ENCODE assay signal across 1 cellular context in the genomic region with DNA sequence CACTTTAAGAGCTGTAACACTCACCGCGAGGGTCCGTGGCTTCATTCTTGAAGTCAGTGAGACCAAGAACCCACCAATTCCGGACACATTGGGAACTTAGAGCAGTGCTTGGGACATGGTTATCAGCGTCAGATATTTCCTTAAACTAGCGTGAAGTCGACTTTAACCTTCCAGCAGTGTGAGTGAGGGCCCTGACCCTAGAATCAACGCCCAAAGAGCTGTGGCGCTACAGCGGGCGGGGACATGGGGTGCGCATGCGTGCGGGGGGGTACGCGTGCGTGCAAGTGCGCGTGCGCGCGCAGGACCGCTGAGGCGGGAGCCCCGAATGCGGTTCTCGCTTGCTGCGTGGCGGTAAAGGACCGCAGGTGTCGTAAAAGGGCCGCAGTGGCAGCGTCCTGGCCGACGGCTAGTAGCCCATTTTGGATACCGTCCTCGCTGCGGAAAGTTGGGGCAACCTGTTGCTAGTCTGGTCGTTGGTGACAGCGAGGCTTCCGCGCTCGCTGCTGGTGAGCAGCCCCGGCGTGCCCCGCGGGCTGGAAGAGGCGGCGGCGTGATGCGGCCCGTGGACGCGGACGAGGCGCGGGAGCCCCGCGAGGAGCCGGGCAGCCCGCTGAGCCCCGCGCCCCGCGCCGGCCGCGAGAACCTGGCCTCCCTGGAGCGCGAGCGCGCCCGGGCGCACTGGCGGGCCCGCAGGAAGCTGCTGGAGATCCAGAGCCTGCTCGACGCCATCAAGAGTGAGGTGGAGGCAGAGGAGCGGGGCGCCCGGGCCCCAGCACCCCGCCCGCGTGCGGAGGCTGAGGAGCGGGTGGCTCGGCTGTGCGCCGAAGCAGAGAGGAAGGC.
TF ChIP-seq lines count a peak whose summit lies in the region.

No MANE protein-coding gene starts in this region.

TF ChIP-seq in K562, 482 proteins besides CTCF, POLR2A, EP300 and RAD21 (continued from another document and continues in another):
- TF ChIP-seq, protein P1, sequence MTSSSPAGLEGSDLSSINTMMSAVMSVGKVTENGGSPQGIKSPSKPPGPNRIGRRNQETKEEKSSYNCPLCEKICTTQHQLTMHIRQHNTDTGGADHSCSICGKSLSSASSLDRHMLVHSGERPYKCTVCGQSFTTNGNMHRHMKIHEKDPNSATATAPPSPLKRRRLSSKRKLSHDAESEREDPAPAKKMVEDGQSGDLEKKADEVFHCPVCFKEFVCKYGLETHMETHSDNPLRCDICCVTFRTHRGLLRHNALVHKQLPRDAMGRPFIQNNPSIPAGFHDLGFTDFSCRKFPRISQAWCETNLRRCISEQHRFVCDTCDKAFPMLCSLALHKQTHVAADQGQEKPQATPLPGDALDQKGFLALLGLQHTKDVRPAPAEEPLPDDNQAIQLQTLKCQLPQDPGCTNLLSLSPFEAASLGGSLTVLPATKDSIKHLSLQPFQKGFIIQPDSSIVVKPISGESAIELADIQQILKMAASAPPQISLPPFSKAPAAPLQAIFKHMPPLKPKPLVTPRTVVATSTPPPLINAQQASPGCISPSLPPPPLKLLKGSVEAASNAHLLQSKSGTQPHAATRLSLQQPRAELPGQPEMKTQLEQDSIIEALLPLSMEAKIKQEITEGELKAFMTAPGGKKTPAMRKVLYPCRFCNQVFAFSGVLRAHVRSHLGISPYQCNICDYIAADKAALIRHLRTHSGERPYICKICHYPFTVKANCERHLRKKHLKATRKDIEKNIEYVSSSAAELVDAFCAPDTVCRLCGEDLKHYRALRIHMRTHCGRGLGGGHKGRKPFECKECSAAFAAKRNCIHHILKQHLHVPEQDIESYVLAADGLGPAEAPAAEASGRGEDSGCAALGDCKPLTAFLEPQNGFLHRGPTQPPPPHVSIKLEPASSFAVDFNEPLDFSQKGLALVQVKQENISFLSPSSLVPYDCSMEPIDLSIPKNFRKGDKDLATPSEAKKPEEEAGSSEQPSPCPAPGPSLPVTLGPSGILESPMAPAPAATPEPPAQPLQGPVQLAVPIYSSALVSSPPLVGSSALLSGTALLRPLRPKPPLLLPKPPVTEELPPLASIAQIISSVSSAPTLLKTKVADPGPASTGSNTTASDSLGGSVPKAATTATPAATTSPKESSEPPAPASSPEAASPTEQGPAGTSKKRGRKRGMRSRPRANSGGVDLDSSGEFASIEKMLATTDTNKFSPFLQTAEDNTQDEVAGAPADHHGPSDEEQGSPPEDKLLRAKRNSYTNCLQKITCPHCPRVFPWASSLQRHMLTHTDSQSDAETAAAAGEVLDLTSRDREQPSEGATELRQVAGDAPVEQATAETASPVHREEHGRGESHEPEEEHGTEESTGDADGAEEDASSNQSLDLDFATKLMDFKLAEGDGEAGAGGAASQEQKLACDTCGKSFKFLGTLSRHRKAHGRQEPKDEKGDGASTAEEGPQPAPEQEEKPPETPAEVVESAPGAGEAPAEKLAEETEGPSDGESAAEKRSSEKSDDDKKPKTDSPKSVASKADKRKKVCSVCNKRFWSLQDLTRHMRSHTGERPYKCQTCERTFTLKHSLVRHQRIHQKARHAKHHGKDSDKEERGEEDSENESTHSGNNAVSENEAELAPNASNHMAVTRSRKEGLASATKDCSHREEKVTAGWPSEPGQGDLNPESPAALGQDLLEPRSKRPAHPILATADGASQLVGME (CRISPR knock-in tag; IDR thresholded peaks at IDR 0.05): no peak
- TF ChIP-seq JUN (IDR thresholded peaks at IDR 0.05; ENCODE audit: borderline replicate concordance, low read depth, low read length) (no peak), JUN (CRISPR knock-in tag; IDR thresholded peaks at IDR 0.05; ENCODE audit: borderline replicate concordance) (no peak), RBM39 (optimal IDR thresholded peaks at IDR 0.05; ENCODE audit: low read depth, low read length) (no peak), ARID2 (IDR thresholded peaks at IDR 0.05) (no peak), RBM22 (IDR thresholded peaks at IDR 0.05; ENCODE audit: low read depth, low read length, poor library complexity, severe bottlenecking) (peak; percentile 77), CCNT2 (IDR thresholded peaks at IDR 0.05; ENCODE audit: borderline replicate concordance, extremely low read depth, insufficient read length, low read depth, low read length) (peak; percentile 61), LEF1 (IDR thresholded peaks at IDR 0.05) (peak; percentile 9; the same call in 1 of the 2 replicates), ZBTB1 (CRISPR knock-in tag; IDR thresholded peaks at IDR 0.05; ENCODE audit: borderline replicate concordance, low read depth) (peak; percentile 9; the same call in 1 of the 2 replicates), SNRNP70 (optimal IDR thresholded peaks at IDR 0.05; ENCODE audit: low read depth, low read length) (no peak), BRF1 (IDR thresholded peaks at IDR 0.05; ENCODE audit: borderline replicate concordance, extremely low read depth, insufficient read length) (no peak), ETV1 (tag; conservative IDR thresholded peaks at IDR 0.05; ENCODE audit: low read depth) (no peak), SOX6 (IDR thresholded peaks at IDR 0.05) (no peak; the same call in 1 of the 2 replicates), CBX3 (IDR thresholded peaks at IDR 0.05; ENCODE audit: borderline replicate concordance in 1 of 2, low read length in 2 of 2) (0 out of 3 replicates have a peak, but pooled peaks of 1 of the 2 experiments have one; percentile 4), ZNF184 (CRISPR knock-in tag; IDR thresholded peaks at IDR 0.05) (no peak), CBX8 (IDR thresholded peaks at IDR 0.05; ENCODE audit: borderline replicate concordance, extremely low read depth, low read depth, low read length, poor library complexity, severe bottlenecking) (no peak), CHD1 (IDR thresholded peaks at IDR 0.05; ENCODE audit: low read length) (peak; percentile 47)
- TF ChIP-seq, protein P2, sequence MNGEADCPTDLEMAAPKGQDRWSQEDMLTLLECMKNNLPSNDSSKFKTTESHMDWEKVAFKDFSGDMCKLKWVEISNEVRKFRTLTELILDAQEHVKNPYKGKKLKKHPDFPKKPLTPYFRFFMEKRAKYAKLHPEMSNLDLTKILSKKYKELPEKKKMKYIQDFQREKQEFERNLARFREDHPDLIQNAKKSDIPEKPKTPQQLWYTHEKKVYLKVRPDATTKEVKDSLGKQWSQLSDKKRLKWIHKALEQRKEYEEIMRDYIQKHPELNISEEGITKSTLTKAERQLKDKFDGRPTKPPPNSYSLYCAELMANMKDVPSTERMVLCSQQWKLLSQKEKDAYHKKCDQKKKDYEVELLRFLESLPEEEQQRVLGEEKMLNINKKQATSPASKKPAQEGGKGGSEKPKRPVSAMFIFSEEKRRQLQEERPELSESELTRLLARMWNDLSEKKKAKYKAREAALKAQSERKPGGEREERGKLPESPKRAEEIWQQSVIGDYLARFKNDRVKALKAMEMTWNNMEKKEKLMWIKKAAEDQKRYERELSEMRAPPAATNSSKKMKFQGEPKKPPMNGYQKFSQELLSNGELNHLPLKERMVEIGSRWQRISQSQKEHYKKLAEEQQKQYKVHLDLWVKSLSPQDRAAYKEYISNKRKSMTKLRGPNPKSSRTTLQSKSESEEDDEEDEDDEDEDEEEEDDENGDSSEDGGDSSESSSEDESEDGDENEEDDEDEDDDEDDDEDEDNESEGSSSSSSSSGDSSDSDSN (IDR thresholded peaks at IDR 0.05; ENCODE audit: borderline replicate concordance in 1 of 2, low read depth in 2 of 2, low read length in 2 of 2): 0 out of 4 replicates have a peak, but pooled peaks of 1 of the 2 experiments have one; percentile 41
- TF ChIP-seq, protein P3, sequence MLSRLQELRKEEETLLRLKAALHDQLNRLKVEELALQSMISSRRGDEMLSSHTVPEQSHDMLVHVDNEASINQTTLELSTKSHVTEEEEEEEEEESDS (CRISPR knock-in tag; IDR thresholded peaks at IDR 0.05): no peak
- TF ChIP-seq, protein P4, sequence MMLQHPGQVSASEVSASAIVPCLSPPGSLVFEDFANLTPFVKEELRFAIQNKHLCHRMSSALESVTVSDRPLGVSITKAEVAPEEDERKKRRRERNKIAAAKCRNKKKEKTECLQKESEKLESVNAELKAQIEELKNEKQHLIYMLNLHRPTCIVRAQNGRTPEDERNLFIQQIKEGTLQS (IDR thresholded peaks at IDR 0.05): no peak
- TF ChIP-seq, protein P4 (CRISPR knock-in tag; conservative IDR thresholded peaks at IDR 0.05): peak; percentile 90
- TF ChIP-seq, protein P5, sequence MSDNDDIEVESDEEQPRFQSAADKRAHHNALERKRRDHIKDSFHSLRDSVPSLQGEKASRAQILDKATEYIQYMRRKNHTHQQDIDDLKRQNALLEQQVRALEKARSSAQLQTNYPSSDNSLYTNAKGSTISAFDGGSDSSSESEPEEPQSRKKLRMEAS (CRISPR knock-in tag; IDR thresholded peaks at IDR 0.05): peak; percentile 94
- TF ChIP-seq, protein P6, sequence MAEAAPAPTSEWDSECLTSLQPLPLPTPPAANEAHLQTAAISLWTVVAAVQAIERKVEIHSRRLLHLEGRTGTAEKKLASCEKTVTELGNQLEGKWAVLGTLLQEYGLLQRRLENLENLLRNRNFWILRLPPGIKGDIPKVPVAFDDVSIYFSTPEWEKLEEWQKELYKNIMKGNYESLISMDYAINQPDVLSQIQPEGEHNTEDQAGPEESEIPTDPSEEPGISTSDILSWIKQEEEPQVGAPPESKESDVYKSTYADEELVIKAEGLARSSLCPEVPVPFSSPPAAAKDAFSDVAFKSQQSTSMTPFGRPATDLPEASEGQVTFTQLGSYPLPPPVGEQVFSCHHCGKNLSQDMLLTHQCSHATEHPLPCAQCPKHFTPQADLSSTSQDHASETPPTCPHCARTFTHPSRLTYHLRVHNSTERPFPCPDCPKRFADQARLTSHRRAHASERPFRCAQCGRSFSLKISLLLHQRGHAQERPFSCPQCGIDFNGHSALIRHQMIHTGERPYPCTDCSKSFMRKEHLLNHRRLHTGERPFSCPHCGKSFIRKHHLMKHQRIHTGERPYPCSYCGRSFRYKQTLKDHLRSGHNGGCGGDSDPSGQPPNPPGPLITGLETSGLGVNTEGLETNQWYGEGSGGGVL (CRISPR knock-in tag; IDR thresholded peaks at IDR 0.05): no peak
- TF ChIP-seq, protein P7, sequence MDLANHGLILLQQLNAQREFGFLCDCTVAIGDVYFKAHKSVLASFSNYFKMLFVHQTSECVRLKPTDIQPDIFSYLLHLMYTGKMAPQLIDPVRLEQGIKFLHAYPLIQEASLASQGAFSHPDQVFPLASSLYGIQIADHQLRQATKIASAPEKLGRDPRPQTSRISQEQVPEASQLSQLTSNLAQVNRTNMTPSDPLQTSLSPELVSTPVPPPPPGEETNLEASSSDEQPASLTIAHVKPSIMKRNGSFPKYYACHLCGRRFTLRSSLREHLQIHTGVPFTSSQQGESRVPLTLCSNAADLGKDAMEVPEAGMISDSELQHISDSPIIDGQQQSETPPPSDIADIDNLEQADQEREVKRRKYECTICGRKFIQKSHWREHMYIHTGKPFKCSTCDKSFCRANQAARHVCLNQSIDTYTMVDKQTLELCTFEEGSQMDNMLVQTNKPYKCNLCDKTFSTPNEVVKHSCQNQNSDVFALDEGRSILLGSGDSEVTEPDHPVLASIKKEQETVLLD (IDR thresholded peaks at IDR 0.05): peak; percentile 99
- TF ChIP-seq, protein P8, sequence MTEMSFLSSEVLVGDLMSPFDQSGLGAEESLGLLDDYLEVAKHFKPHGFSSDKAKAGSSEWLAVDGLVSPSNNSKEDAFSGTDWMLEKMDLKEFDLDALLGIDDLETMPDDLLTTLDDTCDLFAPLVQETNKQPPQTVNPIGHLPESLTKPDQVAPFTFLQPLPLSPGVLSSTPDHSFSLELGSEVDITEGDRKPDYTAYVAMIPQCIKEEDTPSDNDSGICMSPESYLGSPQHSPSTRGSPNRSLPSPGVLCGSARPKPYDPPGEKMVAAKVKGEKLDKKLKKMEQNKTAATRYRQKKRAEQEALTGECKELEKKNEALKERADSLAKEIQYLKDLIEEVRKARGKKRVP (CRISPR knock-in tag; IDR thresholded peaks at IDR 0.05): 0 out of 2 replicates have a peak, but pooled peaks have one; percentile 52
